8 cellular contexts compared by ENCODE assay signal in genomic region chr20:35952480-35953410, GRCh38. TPM values are rescaled to one million over a fixed set of nuclear protein-coding genes. Genes with fewer than 3 reads are reported as not detected.
DNase-seq lines count a peak whose midpoint lies in the region; ATAC-seq lines count a peak whose summit lies in the region.

No MANE protein-coding gene starts in this region.

- DNase-seq in DMS 273 (lab: John Stamatoyannopoulos, UW; ENCODE audit: unreplicated experiment): peak; percentile 62
- peak; percentile 52 for DNase-seq in LoVo (ENCODE audit: low spot score)
- DNase-seq in activated T-helper 2 cell treated with anti-CD3 and anti-CD28 coated beads, Interferon-gamma antibody, Interleukin-2, Interleukin-4, amounts not matched to agents 10 μg/mL and 5 μg/mL and 100 μg/mL, durations not matched to agents 14 hours and 24 hours and 36 hours (ENCODE audit: low spot score): no peak
- DNase-seq in AG08395 (ENCODE audit: low spot score): no peak
- DNase-seq in HuH-7 (ENCODE audit: low spot score): no peak

- H3K4me3 ChIP-seq in iPS-18a (ENCODE audit: low read length): peak overlapping the region; percentile 77

- H3K9me3 ChIP-seq in iPS-18a (ENCODE audit: control insufficient read depth, low read depth, low read length): no peaks in the 10 kb centered on the region

- peaks cover 29% of the 10 kb centered on the region for H3K36me3 Mint-ChIP-seq in activated T-helper 2 cell treated with anti-CD3 and anti-CD28 coated beads, Interferon-gamma antibody, Interleukin-2, Interleukin-4, amounts not matched to agents 10 μg/mL and 5 μg/mL and 100 μg/mL, durations not matched to agents 14 hours and 24 hours and 36 hours (ENCODE audit: low read depth)
- H3K36me3 Mint-ChIP-seq in stimulated activated memory B cell treated with anti-CD40 and anti-IgM and Interleukin-4, amounts not matched to agents 10 μg/mL and 1 μg/mL and 100 μg/mL, for 72 hours: peaks cover 4% of the 10 kb centered on the region

- peak overlapping the region; percentile 90 for H3K27ac ChIP-seq in iPS-18a (ENCODE audit: low read length)

- peaks cover 10% of the 10 kb centered on the region for H3K36me3 ChIP-seq in iPS-18a (ENCODE audit: control insufficient read depth, low read depth, low read length)

- no peaks in the 10 kb centered on the region for H3K9me3 Mint-ChIP-seq in activated T-helper 2 cell treated with anti-CD3 and anti-CD28 coated beads, Interferon-gamma antibody, Interleukin-2, Interleukin-4, amounts not matched to agents 10 μg/mL and 5 μg/mL and 100 μg/mL, durations not matched to agents 14 hours and 24 hours and 36 hours
- no peaks in the 10 kb centered on the region for H3K9me3 Mint-ChIP-seq in stimulated activated memory B cell treated with anti-CD40 and anti-IgM and Interleukin-4, amounts not matched to agents 10 μg/mL and 1 μg/mL and 100 μg/mL, for 72 hours

- peak overlapping the region; percentile 98 for H3K9ac ChIP-seq in iPS-18a (ENCODE audit: low read length)

- peak overlapping the region; percentile 100 for H3K4me3 Mint-ChIP-seq in activated T-helper 2 cell treated with anti-CD3 and anti-CD28 coated beads, Interferon-gamma antibody, Interleukin-2, Interleukin-4, amounts not matched to agents 10 μg/mL and 5 μg/mL and 100 μg/mL, durations not matched to agents 14 hours and 24 hours and 36 hours (ENCODE audit: low read depth)
- H3K4me3 Mint-ChIP-seq in stimulated activated memory B cell treated with anti-CD40 and anti-IgM and Interleukin-4, amounts not matched to agents 10 μg/mL and 1 μg/mL and 100 μg/mL, for 72 hours: peak overlapping the region; percentile 100

- H3K27me3 ChIP-seq in iPS-18a (ENCODE audit: control insufficient read depth, insufficient read depth, low read length): no peaks in the 10 kb centered on the region

- H3K27me3 Mint-ChIP-seq in activated T-helper 2 cell treated with anti-CD3 and anti-CD28 coated beads, Interferon-gamma antibody, Interleukin-2, Interleukin-4, amounts not matched to agents 10 μg/mL and 5 μg/mL and 100 μg/mL, durations not matched to agents 14 hours and 24 hours and 36 hours (ENCODE audit: low read depth): no peaks in the 10 kb centered on the region
- H3K27me3 Mint-ChIP-seq in stimulated activated memory B cell treated with anti-CD40 and anti-IgM and Interleukin-4, amounts not matched to agents 10 μg/mL and 1 μg/mL and 100 μg/mL, for 72 hours: no peaks in the 10 kb centered on the region

- peaks cover 13% of the 10 kb centered on the region for H3K4me1 Mint-ChIP-seq in activated T-helper 2 cell treated with anti-CD3 and anti-CD28 coated beads, Interferon-gamma antibody, Interleukin-2, Interleukin-4, amounts not matched to agents 10 μg/mL and 5 μg/mL and 100 μg/mL, durations not matched to agents 14 hours and 24 hours and 36 hours (ENCODE audit: low read depth)
- H3K4me1 Mint-ChIP-seq in stimulated activated memory B cell treated with anti-CD40 and anti-IgM and Interleukin-4, amounts not matched to agents 10 μg/mL and 1 μg/mL and 100 μg/mL, for 72 hours: peaks cover 14% of the 10 kb centered on the region

- ATAC-seq in stimulated activated memory B cell treated with anti-CD40 and anti-IgM and Interleukin-4, amounts not matched to agents 10 μg/mL and 1 μg/mL and 100 μg/mL, for 72 hours: no peak
- no peak for ATAC-seq in HG02763 (IDR thresholded peaks at IDR 0.05; ENCODE audit: unreplicated experiment)

- H3K4me1 ChIP-seq in iPS-18a (ENCODE audit: control insufficient read depth, low read depth, low read length): peaks cover 12% of the 10 kb centered on the region

- peak overlapping the region; percentile 100 for H3K27ac Mint-ChIP-seq in activated T-helper 2 cell treated with anti-CD3 and anti-CD28 coated beads, Interferon-gamma antibody, Interleukin-2, Interleukin-4, amounts not matched to agents 10 μg/mL and 5 μg/mL and 100 μg/mL, durations not matched to agents 14 hours and 24 hours and 36 hours
- peak overlapping the region; percentile 99 for H3K27ac Mint-ChIP-seq in stimulated activated memory B cell treated with anti-CD40 and anti-IgM and Interleukin-4, amounts not matched to agents 10 μg/mL and 1 μg/mL and 100 μg/mL, for 72 hours

- intact Hi-C loops in activated T-helper 2 cell treated with anti-CD3 and anti-CD28 coated beads, Interferon-gamma antibody, Interleukin-2, Interleukin-4, amounts not matched to agents 10 μg/mL and 5 μg/mL and 100 μg/mL, durations not matched to agents 14 hours and 24 hours and 36 hours (cut with micrococcal nuclease): loop anchor here (5.0 kb wide), 5 partner anchors 110 to 860 kb away; partner anchors contain the start of genes PHF20, SPAG4 and TRPC4AP

RNA-seq across cellular contexts. Expression of gene SCAND1, which starts 1.6 kb away (rescaled TPM):
- 39.5 and 40.3 TPM in 2 replicates for total RNA-seq in activated T-helper 2 cell treated with anti-CD3 and anti-CD28 coated beads, Interferon-gamma antibody, Interleukin-2, Interleukin-4, amounts not matched to agents 10 μg/mL and 5 μg/mL and 100 μg/mL, durations not matched to agents 14 hours and 24 hours and 36 hours

RNA-seq across cellular contexts. Expression of gene CNBD2, which starts 15.6 kb away (rescaled TPM):
- 3.6 and 4.4 TPM in 2 replicates for total RNA-seq in activated T-helper 2 cell treated with anti-CD3 and anti-CD28 coated beads, Interferon-gamma antibody, Interleukin-2, Interleukin-4, amounts not matched to agents 10 μg/mL and 5 μg/mL and 100 μg/mL, durations not matched to agents 14 hours and 24 hours and 36 hours

Comparison
In these comparisons a context has a peak if more than half of its experiments do, and no peak if none do; other contexts are left out.
1. DNase-seq: peak in DMS 273 (single experiment) and LoVo (single experiment); none in activated T-helper 2 cell treated with anti-CD3 and anti-CD28 coated beads, Interferon-gamma antibody, Interleukin-2, Interleukin-4, amounts not matched to agents 10 μg/mL and 5 μg/mL and 100 μg/mL, durations not matched to agents 14 hours and 24 hours and 36 hours (single experiment), AG08395 (single experiment) and HuH-7 (single experiment).